1 cellular context compared by ENCODE assay signal in genomic region chr21:35035581-35035980, GRCh38.
TF ChIP-seq lines count a peak whose summit lies in the region.

No MANE protein-coding gene starts in this region.

TF ChIP-seq in GM23338, 12 proteins besides CTCF, POLR2A, EP300 and RAD21 (continued from another document):
- TF ChIP-seq ZNF462 (CRISPR knock-in tag; IDR thresholded peaks at IDR 0.05) (no peak), EZH2phosphoT487 (IDR thresholded peaks at IDR 0.05; ENCODE audit: unreplicated experiment) (no peak), CREB1 (CRISPR knock-in tag; IDR thresholded peaks at IDR 0.05; ENCODE audit: low read depth) (no peak), POLR2AphosphoS5 (IDR thresholded peaks at IDR 0.05; ENCODE audit: low read depth) (no peak), NANOG (IDR thresholded peaks at IDR 0.05; ENCODE audit: borderline replicate concordance) (no peak), STAT1 (IDR thresholded peaks at IDR 0.05; ENCODE audit: unreplicated experiment) (no peak), ZNF114 (CRISPR knock-in tag; IDR thresholded peaks at IDR 0.05) (no peak), ETS1 (IDR thresholded peaks at IDR 0.05) (no peak)
TF ChIP-seq in GM23338: peak in this region for 0.
